In the genomic region with DNA sequence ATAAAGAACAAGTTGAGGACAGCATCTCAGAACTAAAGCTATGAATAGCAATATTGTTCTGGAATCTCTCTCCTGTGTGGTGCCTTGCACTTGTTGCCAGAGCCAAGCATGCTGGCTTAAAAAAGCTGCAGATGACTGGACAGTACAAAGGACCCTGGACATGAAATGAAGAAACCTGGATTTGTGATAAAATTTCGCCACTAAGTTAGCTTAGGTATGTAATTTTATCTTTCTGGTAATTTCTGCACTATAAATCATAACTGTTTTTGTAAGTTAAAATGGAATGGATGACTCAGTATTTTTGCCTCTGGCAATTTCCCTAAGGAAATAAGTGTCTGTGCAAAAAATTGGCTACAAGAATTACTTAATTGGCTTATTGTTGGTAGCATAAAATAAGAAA, we compare ENCODE assay signal across 9 cellular contexts.
DNase-seq lines count a peak whose midpoint lies in the region; ATAC-seq and TF ChIP-seq lines count a peak whose summit lies in the region.
"Had no signal": no experiment of that assay in that cellular context is flagged by ENCODE, and none has a peak within 500 bp of the region (broad histone marks: within the 10 kb centered on the region; RNA-seq: fewer than 3 reads in every experiment).

No MANE protein-coding gene starts in this region.

- H3K36me3 Mint-ChIP-seq in activated CD4-positive, alpha-beta memory T cell treated with anti-CD3 and anti-CD28 coated beads for 36 hours = peaks cover 2% of the 10 kb centered on the region

- H3K27ac ChIP-seq in RWPE2 (ENCODE audit: poor library complexity, severe bottlenecking) (peak overlapping the region; percentile 84), left lung (peak overlapping the region; percentile 48 to 58), uterus (peak overlapping the region; percentile 68 to 78)

- TF ChIP-seq CTCF in RWPE2 (IDR thresholded peaks at IDR 0.05; ENCODE audit: poor library complexity, severe bottlenecking) = no peak
- no peak for TF ChIP-seq CTCF in left lung (IDR thresholded peaks at IDR 0.05)
- no peak for TF ChIP-seq CTCF in uterus (IDR thresholded peaks at IDR 0.05)

- H3K36me3 ChIP-seq in RWPE2 (ENCODE audit: low read depth) (no peaks in the 10 kb centered on the region), left lung (no peaks in the 10 kb centered on the region), uterus (no peaks in the 10 kb centered on the region)

- H3K4me3 ChIP-seq in RWPE2 (ENCODE audit: severe bottlenecking) (no peak overlapping the region), left lung (no peak overlapping the region), uterus (no peak overlapping the region)

- no peak for TF ChIP-seq POLR2A in uterus (IDR thresholded peaks at IDR 0.05)

- DNase-seq in RWPE2 (ENCODE audit: low spot score) = no peak
- DNase-seq in dermis blood vessel endothelial cell = peak; percentile 66
- no peak for DNase-seq in left lung
- DNase-seq in uterus = no peak
- no peak for DNase-seq in activated CD4-positive, alpha-beta memory T cell treated with anti-CD3 and anti-CD28 coated beads for 36 hours
- no peak for DNase-seq in SHP77 treated with DMSO at 0.1 percent for 48 hours (lab: John Stamatoyannopoulos, UW)
- DNase-seq: effector CD4-positive, alpha-beta T cell; naive thymus-derived CD4-positive, alpha-beta T cell had no signal

- no peaks in the 10 kb centered on the region for H3K27me3 Mint-ChIP-seq in activated CD4-positive, alpha-beta memory T cell treated with anti-CD3 and anti-CD28 coated beads for 36 hours

- ATAC-seq in RWPE2 (ENCODE audit: low read depth) (peak; percentile 33; the same call in 2 of the 3 replicates), left lung (no peak), GM21515 (IDR thresholded peaks at IDR 0.05; ENCODE audit: unreplicated experiment) (no peak)
- ATAC-seq: naive thymus-derived CD4-positive, alpha-beta T cell had no signal

- no peaks in the 10 kb centered on the region for H3K27me3 ChIP-seq in RWPE2 (ENCODE audit: insufficient read depth, poor library complexity, severe bottlenecking)
- no peaks in the 10 kb centered on the region for H3K27me3 ChIP-seq in left lung
- H3K27me3 ChIP-seq in uterus = no peaks in the 10 kb centered on the region

- no peak overlapping the region for H3K27ac Mint-ChIP-seq in activated CD4-positive, alpha-beta memory T cell treated with anti-CD3 and anti-CD28 coated beads for 36 hours
- H3K27ac Mint-ChIP-seq: naive thymus-derived CD4-positive, alpha-beta T cell had no signal

- CTCF ChIA-PET in activated CD4-positive, alpha-beta memory T cell treated with anti-CD3 and anti-CD28 coated beads for 36 hours (lab: Charles Lee) = interaction anchor here (0.8 kb wide), 1 partner anchor 24 kb away, joined by 3 read pairs; no protein-coding TSS in a partner anchor

- intact Hi-C loops in left lung (cut with DNase I) (no loop called here), uterus (cut with DNase I; ENCODE audit: low total_unique reads) (no loop called here)
- intact Hi-C loops in activated CD4-positive, alpha-beta memory T cell treated with anti-CD3 and anti-CD28 coated beads for 36 hours (cut with micrococcal nuclease) = no loop called here

- no peak overlapping the region for H3K4me3 Mint-ChIP-seq in activated CD4-positive, alpha-beta memory T cell treated with anti-CD3 and anti-CD28 coated beads for 36 hours
- H3K4me3 Mint-ChIP-seq: naive thymus-derived CD4-positive, alpha-beta T cell had no signal

- POLR2A ChIA-PET in activated CD4-positive, alpha-beta memory T cell treated with anti-CD3 and anti-CD28 coated beads for 36 hours (lab: Charles Lee) = no interaction called here

- peaks cover 26% of the 10 kb centered on the region for H3K4me1 Mint-ChIP-seq in activated CD4-positive, alpha-beta memory T cell treated with anti-CD3 and anti-CD28 coated beads for 36 hours (ENCODE audit: low read depth)

- H3K9me3 Mint-ChIP-seq in activated CD4-positive, alpha-beta memory T cell treated with anti-CD3 and anti-CD28 coated beads for 36 hours = peaks cover 6% of the 10 kb centered on the region

- H3K9me3 ChIP-seq in RWPE2 (ENCODE audit: severe bottlenecking) (no peaks in the 10 kb centered on the region), left lung (peaks cover 0 to 2% of the 10 kb centered on the region in 2 donors), uterus (no peaks in the 10 kb centered on the region)

- H3K4me1 ChIP-seq in RWPE2 (ENCODE audit: insufficient read depth, poor library complexity, severe bottlenecking) (peaks cover 28% of the 10 kb centered on the region), left lung (peaks cover 7 to 23% of the 10 kb centered on the region in 2 donors), uterus (peaks cover 0 to 4% of the 10 kb centered on the region in 2 donors)
